ENCODE assay signal across 8 cellular contexts in genomic region chr1:63323866-63324778, GRCh38. TPM values are rescaled to one million over a fixed set of nuclear protein-coding genes. Genes with fewer than 3 reads are reported as not detected.
A peak's percentile ranks its signal among the peaks of the same experiment; 100 is the strongest.
DNase-seq lines count a peak whose midpoint lies in the region; ATAC-seq and TF ChIP-seq lines count a peak whose summit lies in the region.

No MANE protein-coding gene starts in this region.

- peaks cover 28% of the 10 kb centered on the region for H3K36me3 Mint-ChIP-seq in stimulated activated effector memory CD8-positive, alpha-beta T cell treated with anti-CD3 and anti-CD28 coated beads, Interleukin-12 subunit alpha, Interleukin-12 subunit beta, amount 100 ng/mL, for 72 hours

- H3K4me3 ChIP-seq in Peyer's patch (peak overlapping the region in 3 of 4 donors; percentile 45 to 52 (median 48)), gastroesophageal sphincter (peak overlapping the region in 1 of 2 donors; percentile 61)

- ATAC-seq in gastroesophageal sphincter (no peak), GM18909 (IDR thresholded peaks at IDR 0.05; ENCODE audit: poor library complexity, unreplicated experiment) (no peak), GM21786 (IDR thresholded peaks at IDR 0.05; ENCODE audit: unreplicated experiment) (no peak)
- no peak for ATAC-seq in stimulated activated effector memory CD8-positive, alpha-beta T cell treated with anti-CD3 and anti-CD28 coated beads, Interleukin-12 subunit alpha, Interleukin-12 subunit beta, amount 100 ng/mL, for 72 hours

- H3K9me3 ChIP-seq in Peyer's patch (peaks cover 0 to 30% (median 0%) of the 10 kb centered on the region in 4 donors), gastroesophageal sphincter (peaks cover 0 to 4% (median 0%) of the 10 kb centered on the region in 3 donors)

- TF ChIP-seq CTCF in Peyer's patch (IDR thresholded peaks at IDR 0.05) (peak in 1 of 6 experiments; percentile 11), gastroesophageal sphincter (IDR thresholded peaks at IDR 0.05) (no peak)

- H3K4me3 Mint-ChIP-seq in stimulated activated effector memory CD8-positive, alpha-beta T cell treated with anti-CD3 and anti-CD28 coated beads, Interleukin-12 subunit alpha, Interleukin-12 subunit beta, amount 100 ng/mL, for 72 hours: peak overlapping the region; percentile 65

- peaks cover 0 to 46% (median 16%) of the 10 kb centered on the region in 4 donors for H3K4me1 ChIP-seq in Peyer's patch
- peaks cover 0 to 52% (median 13%) of the 10 kb centered on the region in 3 donors for H3K4me1 ChIP-seq in gastroesophageal sphincter

- peak; percentile 29 for DNase-seq in activated CD4-positive, CD25-positive, alpha-beta regulatory T cell treated with anti-CD3 and anti-CD28 coated beads, Interleukin-2, amount 50 U/mL, for 72 hours
- no peak for DNase-seq in activated CD4-positive, CD25-positive, alpha-beta regulatory T cell (lab: John Stamatoyannopoulos, UW)
- DNase-seq in Peyer's patch (no peak), SHP77 treated with DMSO at 0.1 percent for 48 hours (lab: John Stamatoyannopoulos, UW) (no peak)
- no peak for DNase-seq in stimulated activated effector memory CD8-positive, alpha-beta T cell treated with anti-CD3 and anti-CD28 coated beads, Interleukin-12 subunit alpha, Interleukin-12 subunit beta, amount 100 ng/mL, for 72 hours (ENCODE audit: low spot score in 2 of 2)

- no peak overlapping the region for H3K27ac ChIP-seq in Peyer's patch
- H3K27ac ChIP-seq in gastroesophageal sphincter: peak overlapping the region in 3 of 4 donors; percentile 13 to 77 (median 66)

- whole genome bisulfite sequencing in gastroesophageal sphincter (ENCODE audit: low coverage in 1 of 2), 2 donors: 13 to 14% methylated on average over 7 to 16 of the region's 114 CpGs

- no peak for TF ChIP-seq EP300 in gastroesophageal sphincter (IDR thresholded peaks at IDR 0.05)

- H3K27ac Mint-ChIP-seq in stimulated activated effector memory CD8-positive, alpha-beta T cell treated with anti-CD3 and anti-CD28 coated beads, Interleukin-12 subunit alpha, Interleukin-12 subunit beta, amount 100 ng/mL, for 72 hours: no peak overlapping the region

- peaks cover 38% of the 10 kb centered on the region for H3K4me1 Mint-ChIP-seq in stimulated activated effector memory CD8-positive, alpha-beta T cell treated with anti-CD3 and anti-CD28 coated beads, Interleukin-12 subunit alpha, Interleukin-12 subunit beta, amount 100 ng/mL, for 72 hours

- no peaks in the 10 kb centered on the region for H3K36me3 ChIP-seq in Peyer's patch
- no peaks in the 10 kb centered on the region for H3K36me3 ChIP-seq in gastroesophageal sphincter

- peaks cover 6 to 79% of the 10 kb centered on the region in 2 donors for H3K27me3 ChIP-seq in Peyer's patch
- peaks cover 100% of the 10 kb centered on the region for H3K27me3 ChIP-seq in gastroesophageal sphincter

- TF ChIP-seq POLR2A in Peyer's patch (IDR thresholded peaks at IDR 0.05): no peak
- TF ChIP-seq POLR2A in gastroesophageal sphincter (IDR thresholded peaks at IDR 0.05): no peak

- peaks cover 9% of the 10 kb centered on the region for H3K9me3 Mint-ChIP-seq in stimulated activated effector memory CD8-positive, alpha-beta T cell treated with anti-CD3 and anti-CD28 coated beads, Interleukin-12 subunit alpha, Interleukin-12 subunit beta, amount 100 ng/mL, for 72 hours

RNA-seq across cellular contexts. Expression of gene FOXD3, which starts 1.8 kb away (rescaled TPM):
- not detected for total RNA-seq in Peyer's patch
- total RNA-seq in gastroesophageal sphincter: 1 to 10 TPM; 2.2 to 4.7 (median 2.5) TPM

RNA-seq across cellular contexts. Expression of gene ALG6, which starts 43.3 kb away (rescaled TPM):
- total RNA-seq in Peyer's patch: 10 to 100 TPM; 10.8 to 46.2 (median 20.7) TPM
- 1 to 10 TPM; 4.6 to 9.0 (median 5.7) TPM for total RNA-seq in gastroesophageal sphincter

Comparison
In these comparisons a context has a peak if more than half of its experiments do, and no peak if none do; other contexts are left out.
1. H3K27ac ChIP-seq: peak in gastroesophageal sphincter (3 of 4); none in Peyer's patch (0 of 4).